31 cellular contexts compared by ENCODE assay signal in the genomic region with DNA sequence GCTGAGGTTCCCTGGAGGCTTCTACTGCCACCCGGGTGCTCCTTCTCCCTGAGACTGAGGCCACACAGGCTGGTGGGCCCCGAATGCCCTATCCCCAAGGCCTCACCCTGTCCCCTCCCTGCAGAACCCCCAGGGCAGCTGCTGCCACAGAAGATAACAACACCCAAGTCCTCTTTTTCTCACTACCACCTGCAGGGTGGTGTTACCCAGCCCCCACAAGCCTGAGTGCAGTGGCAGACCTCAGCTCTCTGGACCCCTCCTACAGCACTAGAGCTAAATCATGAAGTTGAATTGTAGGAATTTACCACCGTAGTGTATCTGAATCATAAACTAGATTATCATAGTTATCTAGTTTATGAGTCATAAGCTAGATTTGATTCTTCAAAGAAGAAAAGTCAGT. TPM values are rescaled to one million over a fixed set of nuclear protein-coding genes. Genes with fewer than 3 reads are reported as not detected.
DNase-seq lines count a peak whose midpoint lies in the region; ATAC-seq and TF ChIP-seq lines count a peak whose summit lies in the region.
"Had no signal": no experiment of that assay in that cellular context is flagged by ENCODE, and none has a peak within 500 bp of the region (broad histone marks: within the 10 kb centered on the region; RNA-seq: fewer than 3 reads in every experiment).

No MANE protein-coding gene starts in this region.

- H3K36me3 Mint-ChIP-seq in activated CD8-positive, alpha-beta T cell treated with anti-CD3 and anti-CD28 coated beads for 36 hours (ENCODE audit: low read depth) = peaks cover 24% of the 10 kb centered on the region
- peaks cover 47% of the 10 kb centered on the region for H3K36me3 Mint-ChIP-seq in activated CD8-positive, alpha-beta T cell treated with anti-CD3 and anti-CD28 coated beads, Interleukin-2, amount 10 ng/mL, durations not matched to agents 7 days and 5 days (ENCODE audit: low read depth)
- peaks cover 76% of the 10 kb centered on the region for H3K36me3 Mint-ChIP-seq in CD4-positive, alpha-beta T cell (ENCODE audit: low read depth)
- H3K36me3 Mint-ChIP-seq in activated T-helper 2 cell treated with anti-CD3 and anti-CD28 coated beads, Interferon-gamma antibody, Interleukin-2, Interleukin-4, amounts not matched to agents 10 μg/mL and 5 μg/mL and 100 μg/mL, durations not matched to agents 14 hours and 24 hours and 36 hours (ENCODE audit: low read depth) = peaks cover 40% of the 10 kb centered on the region

- H3K4me3 Mint-ChIP-seq in activated CD8-positive, alpha-beta T cell treated with anti-CD3 and anti-CD28 coated beads for 36 hours = no peak overlapping the region
- H3K4me3 Mint-ChIP-seq in activated CD8-positive, alpha-beta T cell treated with anti-CD3 and anti-CD28 coated beads, Interleukin-2, amount 10 ng/mL, durations not matched to agents 7 days and 5 days = no peak overlapping the region
- H3K4me3 Mint-ChIP-seq in CD4-positive, alpha-beta T cell = no peak overlapping the region
- H3K4me3 Mint-ChIP-seq in activated T-helper 2 cell treated with anti-CD3 and anti-CD28 coated beads, Interferon-gamma antibody, Interleukin-2, Interleukin-4, amounts not matched to agents 10 μg/mL and 5 μg/mL and 100 μg/mL, durations not matched to agents 14 hours and 24 hours and 36 hours (ENCODE audit: low read depth) = no peak overlapping the region
- H3K4me3 Mint-ChIP-seq: brain; naive thymus-derived CD4-positive, alpha-beta T cell had no signal

- H3K27me3 Mint-ChIP-seq in activated CD8-positive, alpha-beta T cell treated with anti-CD3 and anti-CD28 coated beads for 36 hours = no peaks in the 10 kb centered on the region
- no peaks in the 10 kb centered on the region for H3K27me3 Mint-ChIP-seq in activated CD8-positive, alpha-beta T cell treated with anti-CD3 and anti-CD28 coated beads, Interleukin-2, amount 10 ng/mL, durations not matched to agents 7 days and 5 days (ENCODE audit: low read depth)
- no peaks in the 10 kb centered on the region for H3K27me3 Mint-ChIP-seq in CD4-positive, alpha-beta T cell
- no peaks in the 10 kb centered on the region for H3K27me3 Mint-ChIP-seq in activated T-helper 2 cell treated with anti-CD3 and anti-CD28 coated beads, Interferon-gamma antibody, Interleukin-2, Interleukin-4, amounts not matched to agents 10 μg/mL and 5 μg/mL and 100 μg/mL, durations not matched to agents 14 hours and 24 hours and 36 hours (ENCODE audit: low read depth)
- H3K27me3 Mint-ChIP-seq: brain; naive thymus-derived CD4-positive, alpha-beta T cell had no signal

- no peak overlapping the region for H2AK5ac ChIP-seq in mesendoderm (ENCODE audit: low read length)

- WGBS in mesendoderm (ENCODE audit: extremely low coverage, insufficient coverage, low lambda C conversion rate) = no CpG with 5 or more reads among the region's 3 CpGs

- H3K27ac ChIP-seq in CD4-positive, alpha-beta T cell (ENCODE audit: low read depth, low read length) = no peak overlapping the region
- H3K27ac ChIP-seq in WERI-Rb-1 (no peak overlapping the region; the same call in 1 of the 2 replicates), mesendoderm (ENCODE audit: low read depth, low read length) (no peak overlapping the region)
- H3K27ac ChIP-seq: esophagus squamous epithelium, foreskin keratinocyte, heart left ventricle, psoas muscle had no signal

- H3K4me2 ChIP-seq in mesendoderm (ENCODE audit: low read length) = no peak overlapping the region
- H3K4me2 ChIP-seq: A549 had no signal

- POLR2A ChIA-PET in activated CD8-positive, alpha-beta T cell treated with anti-CD3 and anti-CD28 coated beads for 36 hours (lab: Charles Lee) = no interaction called here
- POLR2A ChIA-PET in activated CD8-positive, alpha-beta T cell treated with anti-CD3 and anti-CD28 coated beads, Interleukin-2, amount 10 ng/mL, durations not matched to agents 7 days and 5 days (lab: Charles Lee) = no interaction called here
- POLR2A ChIA-PET in CD4-positive, alpha-beta T cell (lab: Charles Lee) = no interaction called here

- no peaks in the 10 kb centered on the region for H3K27me3 ChIP-seq in CD4-positive, alpha-beta T cell (ENCODE audit: control insufficient read depth, insufficient read depth, low read length)
- H3K27me3 ChIP-seq in WERI-Rb-1 (ENCODE audit: insufficient read depth, low read depth, severe bottlenecking) = no peaks in the 10 kb centered on the region
- no peaks in the 10 kb centered on the region for H3K27me3 ChIP-seq in mesendoderm (ENCODE audit: insufficient read depth, low read length, poor library complexity)
- H3K27me3 ChIP-seq: adrenal gland, dorsolateral prefrontal cortex, esophagus squamous epithelium, foreskin keratinocyte, heart left ventricle had no signal

- no peak overlapping the region for H3K4ac ChIP-seq in mesendoderm (ENCODE audit: low read depth, low read length)

- peaks cover 5% of the 10 kb centered on the region for H3K4me1 Mint-ChIP-seq in activated CD8-positive, alpha-beta T cell treated with anti-CD3 and anti-CD28 coated beads for 36 hours (ENCODE audit: low read depth)
- H3K4me1 Mint-ChIP-seq in activated CD8-positive, alpha-beta T cell treated with anti-CD3 and anti-CD28 coated beads, Interleukin-2, amount 10 ng/mL, durations not matched to agents 7 days and 5 days (ENCODE audit: low read depth) = peaks cover 14% of the 10 kb centered on the region
- H3K4me1 Mint-ChIP-seq in CD4-positive, alpha-beta T cell (ENCODE audit: low read depth) = peaks cover 7% of the 10 kb centered on the region
- H3K4me1 Mint-ChIP-seq in activated T-helper 2 cell treated with anti-CD3 and anti-CD28 coated beads, Interferon-gamma antibody, Interleukin-2, Interleukin-4, amounts not matched to agents 10 μg/mL and 5 μg/mL and 100 μg/mL, durations not matched to agents 14 hours and 24 hours and 36 hours (ENCODE audit: low read depth) = peaks cover 4% of the 10 kb centered on the region
- H3K4me1 Mint-ChIP-seq: brain had no signal

- CTCF ChIA-PET in activated CD8-positive, alpha-beta T cell treated with anti-CD3 and anti-CD28 coated beads for 36 hours (lab: Charles Lee) = interaction anchor here (1.0 kb wide), 1 partner anchor 68 kb away, joined by 3 read pairs; no protein-coding TSS in a partner anchor
- CTCF ChIA-PET in activated CD8-positive, alpha-beta T cell treated with anti-CD3 and anti-CD28 coated beads, Interleukin-2, amount 10 ng/mL, durations not matched to agents 7 days and 5 days (lab: Charles Lee) = no interaction called here
- CTCF ChIA-PET in CD4-positive, alpha-beta T cell (lab: Charles Lee) = no interaction called here

- no peak overlapping the region for H4K8ac ChIP-seq in mesendoderm (ENCODE audit: low read depth, low read length)

- H2BK120ac ChIP-seq in mesendoderm (ENCODE audit: low read depth, low read length) = no peak overlapping the region

- H3K9me3 ChIP-seq in CD4-positive, alpha-beta T cell (ENCODE audit: control insufficient read depth, low read length) = no peaks in the 10 kb centered on the region
- H3K9me3 ChIP-seq in WERI-Rb-1 (ENCODE audit: severe bottlenecking) = no peaks in the 10 kb centered on the region
- H3K9me3 ChIP-seq: A549, adrenal gland, esophagus squamous epithelium, heart left ventricle, psoas muscle had no signal

- no peak overlapping the region for H3K56ac ChIP-seq in mesendoderm (ENCODE audit: low read length)

- no peak overlapping the region for H4K5ac ChIP-seq in mesendoderm (ENCODE audit: low read length)

- no peak for DNase-seq in activated CD8-positive, alpha-beta T cell treated with anti-CD3 and anti-CD28 coated beads for 36 hours
- no peak for DNase-seq in activated CD8-positive, alpha-beta T cell treated with anti-CD3 and anti-CD28 coated beads, Interleukin-2, amount 10 ng/mL, durations not matched to agents 7 days and 5 days
- DNase-seq in CD4-positive, alpha-beta T cell = no peak
- DNase-seq in activated T-helper 2 cell treated with anti-CD3 and anti-CD28 coated beads, Interferon-gamma antibody, Interleukin-2, Interleukin-4, amounts not matched to agents 10 μg/mL and 5 μg/mL and 100 μg/mL, durations not matched to agents 14 hours and 24 hours and 36 hours (ENCODE audit: low spot score) = no peak
- DNase-seq in posterior vena cava (ENCODE audit: low spot score) = peak; percentile 67
- DNase-seq in WERI-Rb-1 = no peak
- no peak for DNase-seq in mesendoderm
- DNase-seq: activated CD8-positive, alpha-beta memory T cell treated with anti-CD3 and anti-CD28 coated beads, Interleukin-2, amount 50 U/mL, for 4 hours; activated effector memory CD4-positive, alpha-beta T cell treated with anti-CD3 and anti-CD28 coated beads, Interleukin-2, amount 50 U/mL, for 16 hours; AML-193; CD4-positive, CD25-positive, alpha-beta regulatory T cell; esophagus squamous epithelium; foreskin keratinocyte; heart left ventricle; left ventricle myocardium superior; midbrain; MV-4-11; naive thymus-derived CD4-positive, alpha-beta T cell; NCI-H1436 treated with DMSO at 0.1 percent for 48 hours; NCI-H2081 treated with DMSO at 0.1 percent for 48 hours; NCI-H345; NCI-H69; psoas muscle; SHP77; stimulated activated CD4-positive, alpha-beta T cell treated with anti-CD3 and anti-CD28 coated beads, Interleukin-4, amount 100 ng/mL, for 4 hours had no signal

- intact Hi-C loops in activated CD8-positive, alpha-beta T cell treated with anti-CD3 and anti-CD28 coated beads for 36 hours (cut with micrococcal nuclease) = no loop called here
- intact Hi-C loops in CD4-positive, alpha-beta T cell (cut with DNase I, micrococcal nuclease) = no loop called here
- intact Hi-C loops in activated T-helper 2 cell treated with anti-CD3 and anti-CD28 coated beads, Interferon-gamma antibody, Interleukin-2, Interleukin-4, amounts not matched to agents 10 μg/mL and 5 μg/mL and 100 μg/mL, durations not matched to agents 14 hours and 24 hours and 36 hours (cut with micrococcal nuclease) = no loop called here
- intact Hi-C loops in posterior vena cava (cut with DNase I) = no loop called here

- peak; percentile 34 for ATAC-seq in activated CD8-positive, alpha-beta T cell treated with anti-CD3 and anti-CD28 coated beads for 36 hours
- ATAC-seq in activated CD8-positive, alpha-beta T cell treated with anti-CD3 and anti-CD28 coated beads, Interleukin-2, amount 10 ng/mL, durations not matched to agents 7 days and 5 days = no peak
- ATAC-seq in CD4-positive, alpha-beta T cell (ENCODE audit: poor library complexity) = no peak
- ATAC-seq in GM21717 (IDR thresholded peaks at IDR 0.05; ENCODE audit: unreplicated experiment) = no peak
- ATAC-seq: foreskin keratinocyte; left ventricle myocardium superior; naive thymus-derived CD4-positive, alpha-beta T cell; Panc1 had no signal

- H3K9ac ChIP-seq in mesendoderm (ENCODE audit: low read length) = no peak overlapping the region

- no peak for TF ChIP-seq CTCF in activated CD8-positive, alpha-beta T cell treated with anti-CD3 and anti-CD28 coated beads for 36 hours (IDR thresholded peaks at IDR 0.05)
- TF ChIP-seq CTCF in CD4-positive, alpha-beta T cell (IDR thresholded peaks at IDR 0.05) = no peak
- no peak for TF ChIP-seq CTCF in WERI-Rb-1 (IDR thresholded peaks at IDR 0.05; ENCODE audit: low read depth, low read length)

- H3K79me2 ChIP-seq in mesendoderm (ENCODE audit: control insufficient read depth, insufficient read depth, low read length) = no peaks in the 10 kb centered on the region

- no peak overlapping the region for H3K27ac Mint-ChIP-seq in activated CD8-positive, alpha-beta T cell treated with anti-CD3 and anti-CD28 coated beads for 36 hours
- no peak overlapping the region for H3K27ac Mint-ChIP-seq in activated CD8-positive, alpha-beta T cell treated with anti-CD3 and anti-CD28 coated beads, Interleukin-2, amount 10 ng/mL, durations not matched to agents 7 days and 5 days
- peak overlapping the region; percentile 56 for H3K27ac Mint-ChIP-seq in CD4-positive, alpha-beta T cell
- peak overlapping the region; percentile 38 for H3K27ac Mint-ChIP-seq in activated T-helper 2 cell treated with anti-CD3 and anti-CD28 coated beads, Interferon-gamma antibody, Interleukin-2, Interleukin-4, amounts not matched to agents 10 μg/mL and 5 μg/mL and 100 μg/mL, durations not matched to agents 14 hours and 24 hours and 36 hours
- H3K27ac Mint-ChIP-seq: CD4-positive, CD25-positive, alpha-beta regulatory T cell had no signal

- no peaks in the 10 kb centered on the region for H3K4me1 ChIP-seq in mesendoderm (ENCODE audit: control insufficient read depth, low read depth, low read length)
- H3K4me1 ChIP-seq: foreskin keratinocyte had no signal

- no peak overlapping the region for H2BK5ac ChIP-seq in mesendoderm (ENCODE audit: low read length)

- H3K4me3 ChIP-seq in WERI-Rb-1 (ENCODE audit: low read depth, low read length) = no peak overlapping the region
- H3K4me3 ChIP-seq in mesendoderm (ENCODE audit: low read length) = no peak overlapping the region
- H3K4me3 ChIP-seq: A549, adrenal gland, dorsolateral prefrontal cortex, esophagus squamous epithelium, heart left ventricle, psoas muscle had no signal

- H3K79me1 ChIP-seq in mesendoderm (ENCODE audit: low read length) = no peaks in the 10 kb centered on the region

- H3K23ac ChIP-seq in mesendoderm (ENCODE audit: low read length) = no peak overlapping the region

- H3K18ac ChIP-seq in mesendoderm (ENCODE audit: low read length) = no peak overlapping the region

- H3K36me3 ChIP-seq in WERI-Rb-1 (peaks cover 72% of the 10 kb centered on the region), mesendoderm (ENCODE audit: control insufficient read depth, insufficient read depth, low read length) (peaks cover 13% of the 10 kb centered on the region)

- no peak overlapping the region for H2BK15ac ChIP-seq in mesendoderm (replicated peaks; ENCODE audit: low read depth)

- H3K9me3 Mint-ChIP-seq in activated CD8-positive, alpha-beta T cell treated with anti-CD3 and anti-CD28 coated beads for 36 hours = no peaks in the 10 kb centered on the region
- H3K9me3 Mint-ChIP-seq in activated CD8-positive, alpha-beta T cell treated with anti-CD3 and anti-CD28 coated beads, Interleukin-2, amount 10 ng/mL, durations not matched to agents 7 days and 5 days (ENCODE audit: insufficient read depth) = no peaks in the 10 kb centered on the region
- no peaks in the 10 kb centered on the region for H3K9me3 Mint-ChIP-seq in CD4-positive, alpha-beta T cell
- H3K9me3 Mint-ChIP-seq in activated T-helper 2 cell treated with anti-CD3 and anti-CD28 coated beads, Interferon-gamma antibody, Interleukin-2, Interleukin-4, amounts not matched to agents 10 μg/mL and 5 μg/mL and 100 μg/mL, durations not matched to agents 14 hours and 24 hours and 36 hours = no peaks in the 10 kb centered on the region
- H3K9me3 Mint-ChIP-seq: brain; CD4-positive, CD25-positive, alpha-beta regulatory T cell; naive thymus-derived CD4-positive, alpha-beta T cell had no signal

RNA-seq across cellular contexts. Expression of a gene that starts 7.3 kb away (rescaled TPM):
- total RNA-seq in activated CD8-positive, alpha-beta T cell treated with anti-CD3 and anti-CD28 coated beads for 36 hours = 10 to 100 TPM; 32.5 to 33.6 TPM
- 10 to 100 TPM; 55.2 to 58.1 TPM for total RNA-seq in activated CD8-positive, alpha-beta T cell treated with anti-CD3 and anti-CD28 coated beads, Interleukin-2, amount 10 ng/mL, durations not matched to agents 7 days and 5 days
- total RNA-seq in CD4-positive, alpha-beta T cell = 1 to 10 TPM; 1.0 to 1.1 TPM
- 24.3 and 27.3 TPM in 2 replicates for total RNA-seq in activated T-helper 2 cell treated with anti-CD3 and anti-CD28 coated beads, Interferon-gamma antibody, Interleukin-2, Interleukin-4, amounts not matched to agents 10 μg/mL and 5 μg/mL and 100 μg/mL, durations not matched to agents 14 hours and 24 hours and 36 hours
- 1 to 10 TPM in 1 of 2 donors, not detected in 1; 1.2 TPM for total RNA-seq in posterior vena cava
- 21.7 TPM for polyA plus RNA-seq in mesendoderm (2013, experiment 1 of 2)
- polyA plus RNA-seq in mesendoderm (2013, experiment 2 of 2) = 22.9 TPM
- total RNA-seq: left ventricle myocardium superior, psoas muscle had no signal
- polyA plus RNA-seq: naive thymus-derived CD4-positive, alpha-beta T cell had no signal

RNA-seq across cellular contexts. Expression of a gene that starts 14.4 kb away (rescaled TPM):
- 1 to 10 TPM; 4.2 to 4.6 TPM for total RNA-seq in activated CD8-positive, alpha-beta T cell treated with anti-CD3 and anti-CD28 coated beads for 36 hours
- total RNA-seq in activated CD8-positive, alpha-beta T cell treated with anti-CD3 and anti-CD28 coated beads, Interleukin-2, amount 10 ng/mL, durations not matched to agents 7 days and 5 days = 10 to 100 TPM; 21.0 to 21.1 TPM
- total RNA-seq in CD4-positive, alpha-beta T cell = 10 to 100 TPM; 32.0 to 34.2 TPM
- 11.1 and 11.8 TPM in 2 replicates for total RNA-seq in activated T-helper 2 cell treated with anti-CD3 and anti-CD28 coated beads, Interferon-gamma antibody, Interleukin-2, Interleukin-4, amounts not matched to agents 10 μg/mL and 5 μg/mL and 100 μg/mL, durations not matched to agents 14 hours and 24 hours and 36 hours
- 10 to 100 TPM; 38.8 to 39.4 TPM for total RNA-seq in posterior vena cava
- polyA plus RNA-seq in mesendoderm (2013, experiment 1 of 2) = 11.1 TPM
- 10.8 TPM for polyA plus RNA-seq in mesendoderm (2013, experiment 2 of 2)

Comparison
In these comparisons a context has a peak if more than half of its experiments do, and no peak if none do; other contexts are left out.
1. H3K27ac Mint-ChIP-seq: peak in CD4-positive, alpha-beta T cell (single experiment) and activated T-helper 2 cell treated with anti-CD3 and anti-CD28 coated beads, Interferon-gamma antibody, Interleukin-2, Interleukin-4, amounts not matched to agents 10 μg/mL and 5 μg/mL and 100 μg/mL, durations not matched to agents 14 hours and 24 hours and 36 hours (single experiment); none in activated CD8-positive, alpha-beta T cell treated with anti-CD3 and anti-CD28 coated beads for 36 hours (single experiment) and activated CD8-positive, alpha-beta T cell treated with anti-CD3 and anti-CD28 coated beads, Interleukin-2, amount 10 ng/mL, durations not matched to agents 7 days and 5 days (single experiment).
2. RNA of a gene that starts 7.3 kb away (total RNA-seq): 55.2 to 58.1 TPM in activated CD8-positive, alpha-beta T cell treated with anti-CD3 and anti-CD28 coated beads, Interleukin-2, amount 10 ng/mL, durations not matched to agents 7 days and 5 days, 32.5 to 33.6 TPM in activated CD8-positive, alpha-beta T cell treated with anti-CD3 and anti-CD28 coated beads for 36 hours and 24.3 to 27.3 TPM in activated T-helper 2 cell treated with anti-CD3 and anti-CD28 coated beads, Interferon-gamma antibody, Interleukin-2, Interleukin-4, amounts not matched to agents 10 μg/mL and 5 μg/mL and 100 μg/mL, durations not matched to agents 14 hours and 24 hours and 36 hours; 1.2 TPM in posterior vena cava and 1.0 to 1.1 TPM in CD4-positive, alpha-beta T cell; every median in the first group is over 10 times any median in the second.